In the genomic region with DNA sequence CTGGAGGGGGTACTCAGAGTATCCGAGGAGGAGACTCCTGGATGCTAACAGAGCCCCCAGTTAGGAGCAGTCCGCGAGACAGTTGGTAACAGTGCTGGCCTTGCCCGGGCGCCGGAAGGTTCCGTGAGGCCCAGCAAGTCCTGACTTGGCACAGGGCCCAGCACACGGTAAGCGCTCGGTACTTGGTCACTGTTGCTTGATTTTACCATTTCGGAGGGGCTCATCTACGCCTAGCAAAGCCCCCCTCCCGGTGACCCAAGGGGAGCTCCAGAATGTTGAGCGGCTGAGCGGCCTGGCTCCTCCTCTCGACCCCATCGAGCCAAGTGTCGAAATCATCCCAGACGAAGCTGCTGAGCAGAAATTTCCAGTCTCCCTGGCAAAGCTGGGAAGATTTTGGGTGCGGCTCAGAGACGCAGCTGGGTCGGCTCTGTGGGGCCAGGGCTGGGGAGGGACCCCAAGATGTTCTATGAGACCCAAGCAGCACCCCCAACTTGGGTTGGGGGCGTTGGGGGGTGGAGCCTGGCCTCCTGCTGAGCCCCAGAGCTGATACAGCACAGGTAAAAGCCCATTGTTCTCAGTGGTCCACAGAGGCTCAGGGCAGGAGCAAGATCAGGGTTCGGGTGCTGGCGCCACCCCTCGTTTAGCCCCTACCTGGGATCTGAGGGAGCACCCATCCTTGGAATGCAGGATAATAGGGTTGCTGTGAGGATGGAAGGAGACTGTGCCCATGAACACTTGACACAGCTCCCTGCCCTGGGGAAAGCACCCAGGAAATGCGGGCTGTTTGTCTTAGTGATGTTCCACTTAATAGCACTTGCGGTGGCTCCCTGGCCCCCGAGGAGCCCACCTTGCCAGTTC, we compare ENCODE assay signal across 8 cellular contexts.
DNase-seq lines count a peak whose midpoint lies in the region; FAIRE-seq and TF ChIP-seq lines count a peak whose summit lies in the region.

No MANE protein-coding gene starts in this region.

- H3K27me3 Mint-ChIP-seq in Calu3 (ENCODE audit: unreplicated experiment), result no peaks in the 10 kb centered on the region
- H3K27me3 Mint-ChIP-seq in activated naive CD4-positive, alpha-beta T cell treated with anti-CD3 and anti-CD28 coated beads, Interleukin-2, amount 50 U/mL, for 24 hours, result peaks cover 2% of the 10 kb centered on the region

- FAIRE-seq in frontal cortex (lab: Jason Lieb, UNC), result no peak

- H3K4me3 ChIP-seq in neuron (ENCODE audit: low read length), result peak overlapping the region; percentile 39

- peaks cover 64% of the 10 kb centered on the region for H3K4me1 Mint-ChIP-seq in Calu3 (ENCODE audit: low read depth, unreplicated experiment)
- peaks cover 44% of the 10 kb centered on the region for H3K4me1 Mint-ChIP-seq in activated naive CD4-positive, alpha-beta T cell treated with anti-CD3 and anti-CD28 coated beads, Interleukin-2, amount 50 U/mL, for 24 hours

- H3K27me3 ChIP-seq in neuron (ENCODE audit: insufficient read depth, low read length), result no peaks in the 10 kb centered on the region

- no peaks in the 10 kb centered on the region for H3K9me3 ChIP-seq in neuron (ENCODE audit: low read length)

- no peak for TF ChIP-seq CTCF in Calu3 (IDR thresholded peaks at IDR 0.05; ENCODE audit: unreplicated experiment)

- H3K36me3 Mint-ChIP-seq in Calu3 (ENCODE audit: insufficient read depth, unreplicated experiment), result peaks cover 63% of the 10 kb centered on the region
- no peaks in the 10 kb centered on the region for H3K36me3 Mint-ChIP-seq in activated naive CD4-positive, alpha-beta T cell treated with anti-CD3 and anti-CD28 coated beads, Interleukin-2, amount 50 U/mL, for 24 hours

- DNase-seq in Calu3 (peak; percentile 64), NCI-H1092 treated with DMSO at 0.1 percent for 48 hours (lab: John Stamatoyannopoulos, UW) (peak; percentile 69), frontal cortex (ENCODE audit: low spot score in 2 of 2) (peak; percentile 70 to 72), HPDE6-E6E7 (ENCODE audit: extremely low spot score) (no peak), UCSD-AML1 (lab: John Stamatoyannopoulos, UW; ENCODE audit: unreplicated experiment) (no peak), GOT3 (lab: John Stamatoyannopoulos, UW) (no peak)

- peak overlapping the region; percentile 57 for H3K4me3 Mint-ChIP-seq in Calu3 (ENCODE audit: low read depth, unreplicated experiment)
- no peak overlapping the region for H3K4me3 Mint-ChIP-seq in activated naive CD4-positive, alpha-beta T cell treated with anti-CD3 and anti-CD28 coated beads, Interleukin-2, amount 50 U/mL, for 24 hours

- H3K27ac Mint-ChIP-seq in Calu3 (ENCODE audit: unreplicated experiment), result peak overlapping the region; percentile 98
- peak overlapping the region; percentile 69 for H3K27ac Mint-ChIP-seq in activated naive CD4-positive, alpha-beta T cell treated with anti-CD3 and anti-CD28 coated beads, Interleukin-2, amount 50 U/mL, for 24 hours

- BruUV-seq in Calu3 (replicated peaks; lab: Mats Ljungman, UMichigan), result TSS peak; percentile 36

- CTCF ChIA-PET in Calu3 (lab: Charles Lee), result interaction anchor here (0.6 to 2.9 kb wide), 8 partner anchors 11 to 319 kb away, joined by 3 to 11 read pairs (median 3); no protein-coding TSS in a partner anchor

- H3K9me3 Mint-ChIP-seq in Calu3 (ENCODE audit: low read depth, unreplicated experiment), result no peaks in the 10 kb centered on the region
- no peaks in the 10 kb centered on the region for H3K9me3 Mint-ChIP-seq in activated naive CD4-positive, alpha-beta T cell treated with anti-CD3 and anti-CD28 coated beads, Interleukin-2, amount 50 U/mL, for 24 hours

- peak overlapping the region; percentile 27 for H2AFZ ChIP-seq in neuron (ENCODE audit: low read depth, low read length)

- intact Hi-C loops in Calu3 (cut with micrococcal nuclease; ENCODE audit: unreplicated experiment), result loop anchor here (10.0 kb wide), 1 partner anchor 69 kb away; no protein-coding TSS in a partner anchor

- peaks cover 56% of the 10 kb centered on the region for H3K4me1 ChIP-seq in neuron (ENCODE audit: insufficient read depth, low read length)

- H3K36me3 ChIP-seq in neuron (ENCODE audit: insufficient read depth, low read length), result no peaks in the 10 kb centered on the region

Comparison
In these comparisons a context has a peak if more than half of its experiments do, and no peak if none do; other contexts are left out.
1. DNase-seq: peak in Calu3 (single experiment), NCI-H1092 treated with DMSO at 0.1 percent for 48 hours (single experiment) and frontal cortex (2 of 2); none in HPDE6-E6E7 (single experiment), UCSD-AML1 (single experiment) and GOT3 (single experiment).